17 cellular contexts compared by ENCODE assay signal in genomic region chr4:148097811-148098210, GRCh38.
DNase-seq lines count a peak whose midpoint lies in the region; ATAC-seq, FAIRE-seq and TF ChIP-seq lines count a peak whose summit lies in the region.
"Had no signal": no experiment of that assay in that cellular context is flagged by ENCODE, and none has a peak within 500 bp of the region (broad histone marks: within the 10 kb centered on the region; RNA-seq: fewer than 3 reads in every experiment).

No MANE protein-coding gene starts in this region.

- no peak overlapping the region for H4K5ac ChIP-seq in H1 (ENCODE audit: insufficient read length, low read depth, low read length)

- H3K9me3 Mint-ChIP-seq in stimulated activated naive CD8-positive, alpha-beta T cell treated with anti-CD3 and anti-CD28 coated beads, Interleukin-15, amount 100 ng/mL, for 72 hours: no peaks in the 10 kb centered on the region
- H3K9me3 Mint-ChIP-seq: CD4-positive, alpha-beta T cell had no signal

- no peak overlapping the region for H3K4me2 ChIP-seq in H1 (ENCODE audit: insufficient read depth in 1 of 2, low read depth in 2 of 2, low read length in 2 of 2)
- H3K4me2 ChIP-seq: A549 had no signal

- H2AFZ ChIP-seq in H1 (ENCODE audit: low read length): no peak overlapping the region

- no peaks in the 10 kb centered on the region for H3K79me1 ChIP-seq in H1 (ENCODE audit: low read depth, low read length)

- no peaks in the 10 kb centered on the region for H4K20me1 ChIP-seq in H1 (replicated peaks in 1 of 2; ENCODE audit: control insufficient read depth in 1 of 2, insufficient read depth in 2 of 2, low read length in 2 of 2)

- no peak overlapping the region for H2BK12ac ChIP-seq in H1 (ENCODE audit: low read depth, low read length)

- no peak overlapping the region for H3K4ac ChIP-seq in H1 (replicated peaks; ENCODE audit: insufficient read length, low read depth, low read length)

- H2BK15ac ChIP-seq in H1 (ENCODE audit: low read length): no peak overlapping the region

- no peak overlapping the region for H3K23ac ChIP-seq in H1 (ENCODE audit: insufficient read length)

- POLR2A ChIA-PET in H1 (lab: Charles Lee; ENCODE audit: partially characterized antibody): no interaction called here

- H2BK5ac ChIP-seq in H1 (ENCODE audit: low read depth, low read length): no peak overlapping the region

- H3K18ac ChIP-seq in H1 (ENCODE audit: extremely low read depth, low read length): no peak overlapping the region

- H3K27me3 ChIP-seq in H1 (replicated peaks in 1 of 4; ENCODE audit: control insufficient read depth in 3 of 4, extremely low read depth in 1 of 4, insufficient read depth in 3 of 4, low read length in 3 of 4): no peaks in the 10 kb centered on the region
- H3K27me3 ChIP-seq in iPS-20b (ENCODE audit: insufficient read depth, low read length): no peaks in the 10 kb centered on the region

- FAIRE-seq in H1 (lab: Jason Lieb, UNC): peak; percentile 55
- FAIRE-seq: A549, D721Med had no signal

- H3K56ac ChIP-seq in H1 (replicated peaks; ENCODE audit: insufficient read length, low read depth, low read length): no peak overlapping the region

- H3K36me3 ChIP-seq in H1 (ENCODE audit: control insufficient read depth in 2 of 4, insufficient read depth in 4 of 4, low read length in 3 of 4) (no peaks in the 10 kb centered on the region), iPS-20b (ENCODE audit: insufficient read depth, low read depth, low read length) (no peaks in the 10 kb centered on the region)
- H3K36me3 ChIP-seq: HAP-1 had no signal

- TF ChIP-seq CTCF in H1 (IDR thresholded peaks at IDR 0.05; ENCODE audit: control extremely low read depth in 1 of 3, insufficient read depth in 1 of 3, low read depth in 1 of 3, low read length in 3 of 3) (no peak), GM13977 (IDR thresholded peaks at IDR 0.05; ENCODE audit: extremely low read depth, insufficient read depth, missing control alignments) (no peak)

- no peak overlapping the region for H3K9ac ChIP-seq in H1 (replicated peaks in 1 of 4; ENCODE audit: extremely low read depth in 1 of 4, low read depth in 3 of 4, low read length in 3 of 4)
- no peak overlapping the region for H3K9ac ChIP-seq in iPS-20b (ENCODE audit: low read depth, low read length)

- H3K27ac ChIP-seq in H1 (ENCODE audit: low read depth, low read length) (no peak overlapping the region), iPS-20b (ENCODE audit: low read length) (no peak overlapping the region)
- H3K27ac ChIP-seq: 22Rv1, A549, C4-2B had no signal

- no peak; a peak in 1 of 3 replicates for TF ChIP-seq EP300 in H1 (IDR thresholded peaks at IDR 0.05; ENCODE audit: borderline replicate concordance in 1 of 2, low read depth in 2 of 2, low read length in 2 of 2)

- H4K91ac ChIP-seq in H1 (replicated peaks; ENCODE audit: insufficient read length, low read length): no peak overlapping the region

- CTCF ChIA-PET in H1 (lab: Charles Lee; ENCODE audit: partially characterized antibody): no interaction called here

- H3K4me3 ChIP-seq in H1 (ENCODE audit: extremely low read depth in 1 of 4, insufficient read depth in 2 of 4, low read depth in 3 of 4, low read length in 4 of 4) (no peak overlapping the region), iPS-20b (ENCODE audit: low read length) (peak overlapping the region; percentile 23; the same call in 1 of the 2 replicates)
- H3K4me3 ChIP-seq: A549, HAP-1 had no signal

- no peaks in the 10 kb centered on the region for H3K79me2 ChIP-seq in H1 (ENCODE audit: control insufficient read depth in 1 of 2, insufficient read depth in 2 of 2, low read length in 2 of 2)

- ATAC-seq in stimulated activated naive CD8-positive, alpha-beta T cell treated with anti-CD3 and anti-CD28 coated beads, Interleukin-15, amount 100 ng/mL, for 72 hours: no peak
- no peak for ATAC-seq in stimulated activated naive CD8-positive, alpha-beta T cell treated with anti-CD3 and anti-CD28 coated beads, Interleukin-15, Interleukin-2, amounts not matched to agents 100 U/mL and 50 U/mL, for 24 hours
- ATAC-seq: A549 had no signal

- H2BK120ac ChIP-seq in H1 (replicated peaks; ENCODE audit: low read depth, low read length): no peak overlapping the region

- no peak overlapping the region for H3K14ac ChIP-seq in H1 (ENCODE audit: insufficient read length)

- no peaks in the 10 kb centered on the region for H3K23me2 ChIP-seq in H1 (ENCODE audit: low read depth, low read length)

- peak overlapping the region; percentile 4 to 35 for H3K27ac Mint-ChIP-seq in stimulated activated naive CD8-positive, alpha-beta T cell treated with anti-CD3 and anti-CD28 coated beads, Interleukin-15, amount 100 ng/mL, for 72 hours
- H3K27ac Mint-ChIP-seq: CD4-positive, alpha-beta T cell had no signal

- no peak for DNase-seq in stimulated activated naive CD8-positive, alpha-beta T cell treated with anti-CD3 and anti-CD28 coated beads, Interleukin-15, amount 100 ng/mL, for 72 hours
- no peak for DNase-seq in stimulated activated naive CD8-positive, alpha-beta T cell treated with anti-CD3 and anti-CD28 coated beads, Interleukin-15, Interleukin-2, amounts not matched to agents 100 U/mL and 50 U/mL, for 24 hours
- peak in 1 of 2 experiments; percentile 7 for DNase-seq in H1 (ENCODE audit: low read depth in 1 of 2, low spot score in 2 of 2)
- DNase-seq in DMS79 (lab: John Stamatoyannopoulos, UW): no peak
- DNase-seq in SIG-M5 treated with dmso at 0.1 percent for 504 hours (lab: John Stamatoyannopoulos, UW; ENCODE audit: unreplicated experiment): no peak
- no peak for DNase-seq in GM13977 (ENCODE audit: low spot score)
- DNase-seq: AML-193; Caco-2; CD4-positive, alpha-beta T cell; GDM1; GOT3 had no signal

- no peaks in the 10 kb centered on the region for H3K27me3 Mint-ChIP-seq in stimulated activated naive CD8-positive, alpha-beta T cell treated with anti-CD3 and anti-CD28 coated beads, Interleukin-15, amount 100 ng/mL, for 72 hours
- H3K27me3 Mint-ChIP-seq: CD4-positive, alpha-beta T cell had no signal

- H2BK20ac ChIP-seq in H1 (ENCODE audit: low read length): no peak overlapping the region

- H2AK5ac ChIP-seq in H1 (ENCODE audit: low read depth, low read length): no peak overlapping the region

- in situ Hi-C loops in GM13977 (cut with MboI; ENCODE audit: low pct_unique_long_range_greater_than_20kb, low sequenced_read_pairs, unreplicated experiment): no loop called here

- H3K4me1 ChIP-seq in H1 (replicated peaks in 1 of 4; ENCODE audit: control insufficient read depth in 3 of 4, insufficient read depth in 4 of 4, low read length in 3 of 4) (peaks cover 0 to 4% (median 0%) of the 10 kb centered on the region in 4 experiments; a peak in 3 of 7 replicates), iPS-20b (ENCODE audit: insufficient read depth, low read length) (peaks cover 7% of the 10 kb centered on the region; the same call in 1 of the 2 replicates)
- H3K4me1 ChIP-seq: A549, Caco-2 had no signal

- H3K9me3 ChIP-seq in H1 (ENCODE audit: insufficient read depth in 2 of 2, low read depth in 1 of 2, low read length in 1 of 2) (no peaks in the 10 kb centered on the region), iPS-20b (ENCODE audit: insufficient read depth, low read depth, low read length) (no peaks in the 10 kb centered on the region)
- H3K9me3 ChIP-seq: A549, Caco-2, HAP-1 had no signal

- WGBS in H1 (ENCODE audit: extremely low coverage in 1 of 2, insufficient coverage in 1 of 2, insufficient read length in 1 of 2, insufficient replicate concordance in 2 of 2, low coverage in 1 of 2, low lambda C conversion rate in 2 of 2, missing lambda C conversion rate in 1 of 2), 2 experiments: 77% methylated on average over 6 of the region's 6 CpGs; no CpG with 5 or more reads in 1 of the 2 experiments

- no peak overlapping the region for H4K8ac ChIP-seq in H1 (ENCODE audit: extremely low read depth, insufficient read depth, low read length)

- no peak for TF ChIP-seq RAD21 in H1 (IDR thresholded peaks at IDR 0.05 in 1 of 2, conservative IDR thresholded peaks at IDR 0.05 in 1 of 2; ENCODE audit: low read depth in 2 of 2, low read length in 2 of 2)

- H3K4me3 Mint-ChIP-seq in stimulated activated naive CD8-positive, alpha-beta T cell treated with anti-CD3 and anti-CD28 coated beads, Interleukin-15, amount 100 ng/mL, for 72 hours: no peak overlapping the region
- H3K4me3 Mint-ChIP-seq: CD4-positive, alpha-beta T cell had no signal

- H3K4me1 Mint-ChIP-seq in stimulated activated naive CD8-positive, alpha-beta T cell treated with anti-CD3 and anti-CD28 coated beads, Interleukin-15, amount 100 ng/mL, for 72 hours: peaks cover 19% of the 10 kb centered on the region

- no peak for TF ChIP-seq POLR2A in H1 (IDR thresholded peaks at IDR 0.05; ENCODE audit: control extremely low read depth in 1 of 2, low read depth in 2 of 2, low read length in 2 of 2)

TF ChIP-seq in H1, 55 proteins besides CTCF, POLR2A, EP300 and RAD21:
- TF ChIP-seq EGR1 (IDR thresholded peaks at IDR 0.05; ENCODE audit: borderline replicate concordance, low read depth, low read length): peak; percentile 70
- TF ChIP-seq HDAC6 (IDR thresholded peaks at IDR 0.05; ENCODE audit: low read depth, low read length): no peak
- no peak for TF ChIP-seq ASH2L (IDR thresholded peaks at IDR 0.05; ENCODE audit: low read length)
- TF ChIP-seq BACH1 (IDR thresholded peaks at IDR 0.05; ENCODE audit: low read length): no peak
